In the genomic region with DNA sequence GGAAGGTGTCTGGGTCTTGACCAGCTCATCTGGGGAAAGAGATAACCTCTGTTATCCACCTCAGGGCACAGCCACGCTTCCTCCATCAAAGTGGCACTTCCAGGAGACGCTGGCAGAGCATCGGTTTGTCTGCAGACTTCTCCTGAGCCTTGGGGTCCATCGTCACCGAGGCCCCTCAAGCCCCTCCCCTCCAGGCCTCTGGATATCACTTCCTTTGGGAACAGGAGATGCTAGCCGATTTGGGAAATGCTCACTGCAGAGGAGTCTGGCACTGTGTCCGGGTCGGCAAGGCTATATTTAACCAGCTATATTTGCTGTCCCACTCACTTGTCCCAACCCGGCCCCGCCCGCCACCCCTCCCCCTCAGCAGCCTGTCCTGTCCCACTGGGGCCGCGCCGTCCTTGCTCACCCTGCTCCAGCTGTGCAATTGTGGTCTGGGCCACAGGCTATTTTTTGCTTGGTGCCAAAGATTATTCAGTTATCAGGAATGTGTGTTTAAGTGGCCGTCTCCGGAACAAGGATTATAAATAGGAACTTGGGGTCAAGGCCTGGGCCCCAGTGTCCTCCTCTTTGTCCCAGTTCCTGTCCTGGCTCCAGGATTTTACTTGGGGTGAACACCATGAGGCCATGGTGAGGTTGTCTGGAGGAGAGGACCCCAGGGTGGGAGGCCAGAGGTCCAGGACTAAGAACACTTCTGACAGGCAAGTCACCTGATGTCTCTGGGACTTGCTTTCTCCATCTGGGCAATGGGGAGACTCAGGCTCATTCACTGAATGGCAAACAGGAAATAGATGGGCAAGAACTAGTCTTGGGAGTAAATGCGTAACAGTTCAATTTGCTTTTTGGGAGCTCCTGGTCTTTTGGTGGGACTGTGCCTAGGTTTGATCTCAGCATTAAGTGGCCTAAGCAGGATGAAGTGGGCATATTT, we compare ENCODE assay signal across 11 cellular contexts.
DNase-seq lines count a peak whose midpoint lies in the region; ATAC-seq and TF ChIP-seq lines count a peak whose summit lies in the region.
"Had no signal": no experiment of that assay in that cellular context is flagged by ENCODE, and none has a peak within 500 bp of the region (broad histone marks: within the 10 kb centered on the region; RNA-seq: fewer than 3 reads in every experiment).

No MANE protein-coding gene starts in this region.

- DNase-seq in activated effector memory CD4-positive, alpha-beta T cell treated with anti-CD3 and anti-CD28 coated beads, Interleukin-2, amount 50 U/mL, for 16 hours: peak; percentile 44
- no peak for DNase-seq in activated effector memory CD4-positive, alpha-beta T cell treated with Interleukin-2 at 50 U/mL for 16 hours
- peak; percentile 32 for DNase-seq in endodermal cell
- DNase-seq in lung microvascular endothelial cell (ENCODE audit: low read depth in 2 of 2): peak; percentile 51 to 69
- DNase-seq in GM13976 (ENCODE audit: low spot score): no peak
- DNase-seq in NCI-H2107 treated with DMSO at 0.1 percent for 48 hours (lab: John Stamatoyannopoulos, UW; ENCODE audit: unreplicated experiment): no peak
- no peak for DNase-seq in SHP77 (lab: John Stamatoyannopoulos, UW)
- DNase-seq: activated naive CD4-positive, alpha-beta T cell treated with Interleukin-2 at 50 U/mL for 16 hours; NCI-H1417 treated with DMSO at 0.1 percent for 48 hours; T-cell had no signal

- in situ Hi-C loops in GM13976 (cut with MboI; ENCODE audit: low sequenced_read_pairs, unreplicated experiment): no loop called here

- no peak for ATAC-seq in HG02642 (IDR thresholded peaks at IDR 0.05; ENCODE audit: poor library complexity, unreplicated experiment)
- ATAC-seq: T-cell had no signal

- WGBS in endodermal cell (ENCODE audit: insufficient coverage in 1 of 2, insufficient read length in 1 of 2), 2 experiments: 93 to 100% methylated on average over 3 to 17 of the region's 17 CpGs

- no peak overlapping the region for H3K4me3 Mint-ChIP-seq in endodermal cell
- H3K4me3 Mint-ChIP-seq: T-cell had no signal

- H3K36me3 Mint-ChIP-seq in endodermal cell (ENCODE audit: low read depth): no peaks in the 10 kb centered on the region
- H3K36me3 Mint-ChIP-seq: T-cell had no signal

- no peaks in the 10 kb centered on the region for H3K36me3 ChIP-seq in endodermal cell (ENCODE audit: control insufficient read depth, insufficient read depth, low read length)

- TF ChIP-seq CTCF in endodermal cell (conservative IDR thresholded peaks at IDR 0.05) (no peak), GM13976 (IDR thresholded peaks at IDR 0.05; ENCODE audit: borderline replicate concordance, control extremely low read depth, extremely low read depth, insufficient read depth, missing control alignments) (no peak)

- no peak overlapping the region for H3K27ac ChIP-seq in endodermal cell (ENCODE audit: low read depth, low read length)

- H3K9me3 Mint-ChIP-seq in endodermal cell: no peaks in the 10 kb centered on the region

- H3K9me3 ChIP-seq in endodermal cell (ENCODE audit: control insufficient read depth, low read length): no peaks in the 10 kb centered on the region

- peaks cover 14% of the 10 kb centered on the region for H3K4me1 Mint-ChIP-seq in endodermal cell
- H3K4me1 Mint-ChIP-seq: T-cell had no signal

- no peaks in the 10 kb centered on the region for H3K4me1 ChIP-seq in endodermal cell (ENCODE audit: control insufficient read depth, insufficient read depth, low read length)

- H3K27me3 ChIP-seq in endodermal cell (ENCODE audit: control insufficient read depth, insufficient read depth, low read length, poor library complexity, severe bottlenecking): no peaks in the 10 kb centered on the region

- H3K4me3 ChIP-seq in endodermal cell (ENCODE audit: low read length): no peak overlapping the region

- H3K27ac Mint-ChIP-seq in endodermal cell: no peak overlapping the region
- H3K27ac Mint-ChIP-seq: T-cell had no signal

- peaks cover under 1% of the 10 kb centered on the region for H3K27me3 Mint-ChIP-seq in endodermal cell (ENCODE audit: insufficient read depth)

- no peak overlapping the region for H3K9ac ChIP-seq in endodermal cell (ENCODE audit: extremely low read depth, low read length, poor library complexity, severe bottlenecking)

Comparison
In these comparisons a context has a peak if more than half of its experiments do, and no peak if none do; other contexts are left out.
1. DNase-seq: peak in activated effector memory CD4-positive, alpha-beta T cell treated with anti-CD3 and anti-CD28 coated beads, Interleukin-2, amount 50 U/mL, for 16 hours (single experiment), endodermal cell (single experiment) and lung microvascular endothelial cell (2 of 2); none in activated effector memory CD4-positive, alpha-beta T cell treated with Interleukin-2 at 50 U/mL for 16 hours (single experiment), GM13976 (single experiment), NCI-H2107 treated with DMSO at 0.1 percent for 48 hours (single experiment) and SHP77 (0 of 2).